In genomic region chrX:40647307-40648197, GRCh38 we compare ENCODE assay signal across 8 cellular contexts. TPM values are rescaled to one million over a fixed set of nuclear protein-coding genes. Genes with fewer than 3 reads are reported as not detected.
A peak's percentile ranks its signal among the peaks of the same experiment; 100 is the strongest.
DNase-seq lines count a peak whose midpoint lies in the region; ATAC-seq and TF ChIP-seq lines count a peak whose summit lies in the region.

A gene with protein sequence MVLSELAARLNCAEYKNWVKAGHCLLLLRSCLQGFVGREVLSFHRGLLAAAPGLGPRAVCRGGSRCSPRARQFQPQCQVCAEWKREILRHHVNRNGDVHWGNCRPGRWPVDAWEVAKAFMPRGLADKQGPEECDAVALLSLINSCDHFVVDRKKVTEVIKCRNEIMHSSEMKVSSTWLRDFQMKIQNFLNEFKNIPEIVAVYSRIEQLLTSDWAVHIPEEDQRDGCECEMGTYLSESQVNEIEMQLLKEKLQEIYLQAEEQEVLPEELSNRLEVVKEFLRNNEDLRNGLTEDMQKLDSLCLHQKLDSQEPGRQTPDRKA (minus strand): TSS chrX:40647561. CDS start chrX:40647520, 41 bp downstream.

- no peaks in the 10 kb centered on the region for H3K27me3 ChIP-seq in CD4-positive, CD25-positive, alpha-beta regulatory T cell (ENCODE audit: control insufficient read depth, insufficient read depth, low read length)
- no peaks in the 10 kb centered on the region for H3K27me3 ChIP-seq in right lobe of liver

- H3K4me3 ChIP-seq in CD4-positive, CD25-positive, alpha-beta regulatory T cell (ENCODE audit: low read depth, low read length): peak within 1 kb of the TSS; percentile 92
- peak within 1 kb of the TSS; percentile 76 to 85 (median 78) for H3K4me3 ChIP-seq in right lobe of liver

- peaks cover 9 to 42% (median 20%) of the 10 kb centered on the region in 4 donors for H3K4me1 Mint-ChIP-seq in CD4-positive, CD25-positive, alpha-beta regulatory T cell

- peak within 1 kb of the TSS; percentile 97 to 98 (median 98) for H3K4me3 Mint-ChIP-seq in CD4-positive, CD25-positive, alpha-beta regulatory T cell

- ATAC-seq in CD4-positive, CD25-positive, alpha-beta regulatory T cell (ENCODE audit: low read depth in 2 of 2): peak; percentile 64 to 66
- ATAC-seq in GM19397 (IDR thresholded peaks at IDR 0.05; ENCODE audit: unreplicated experiment) (peak; percentile 67), HG03571 (IDR thresholded peaks at IDR 0.05; ENCODE audit: unreplicated experiment) (peak; percentile 58), right lobe of liver (peak; percentile 61 to 86 (median 80))

- peaks cover 26% of the 10 kb centered on the region for H3K4me1 ChIP-seq in CD4-positive, CD25-positive, alpha-beta regulatory T cell (ENCODE audit: control insufficient read depth, insufficient read depth, low read length, poor library complexity, severe bottlenecking)
- H3K4me1 ChIP-seq in right lobe of liver: peaks cover 0 to 22% (median 6%) of the 10 kb centered on the region in 4 donors

- H3K36me3 Mint-ChIP-seq in CD4-positive, CD25-positive, alpha-beta regulatory T cell: peaks cover 6% of the 10 kb centered on the region

- intact Hi-C loops in right lobe of liver (cut with DNase I): no loop called here

- H3K27ac ChIP-seq in CD4-positive, CD25-positive, alpha-beta regulatory T cell (ENCODE audit: insufficient read depth, low read length, poor library complexity, severe bottlenecking): peak within 1 kb of the TSS; percentile 89
- peak within 1 kb of the TSS; percentile 57 to 82 (median 76) for H3K27ac ChIP-seq in right lobe of liver

- H3K27ac Mint-ChIP-seq in CD4-positive, CD25-positive, alpha-beta regulatory T cell: peak within 1 kb of the TSS; percentile 72 to 98 (median 96)

- WGBS in right lobe of liver (ENCODE audit: insufficient coverage, low coverage, low lambda C conversion rate, missing lambda C conversion rate): 21% methylated on average over 11 of the region's 66 CpGs

- peak; percentile 70 for TF ChIP-seq POLR2A in right lobe of liver (IDR thresholded peaks at IDR 0.05)

- H3K36me3 ChIP-seq in CD4-positive, CD25-positive, alpha-beta regulatory T cell (ENCODE audit: control insufficient read depth, insufficient read depth, low read length): no peaks in the 10 kb centered on the region
- no peaks in the 10 kb centered on the region for H3K36me3 ChIP-seq in right lobe of liver

- no peaks in the 10 kb centered on the region for H3K9me3 ChIP-seq in CD4-positive, CD25-positive, alpha-beta regulatory T cell (ENCODE audit: control insufficient read depth in 2 of 2, low read length in 2 of 2)
- no peaks in the 10 kb centered on the region for H3K9me3 ChIP-seq in right lobe of liver

- H3K27me3 Mint-ChIP-seq in CD4-positive, CD25-positive, alpha-beta regulatory T cell: no peaks in the 10 kb centered on the region

- DNase-seq in CD4-positive, CD25-positive, alpha-beta regulatory T cell: peak; percentile 87 to 96 (median 94)
- DNase-seq in NCI-H774 (lab: John Stamatoyannopoulos, UW) (peak; percentile 84), dermis blood vessel endothelial cell (peak; percentile 89), right lobe of liver (peak; percentile 91 to 96 (median 94))
- DNase-seq in activated CD4-positive, alpha-beta T cell treated with anti-CD3 and anti-CD28 coated beads, Interleukin-2, amount 50 U/mL, for 4 hours: peak; percentile 89 to 90
- DNase-seq in stimulated activated CD4-positive, alpha-beta T cell treated with anti-CD3 and anti-CD28 coated beads, Interleukin-4, amount 100 ng/mL, for 4 hours: peak; percentile 88 to 89

- peaks cover 0 to 2% (median 0%) of the 10 kb centered on the region in 7 donors for H3K9me3 Mint-ChIP-seq in CD4-positive, CD25-positive, alpha-beta regulatory T cell

- TF ChIP-seq CTCF in right lobe of liver (IDR thresholded peaks at IDR 0.05): peak in 1 of 4 donors; percentile 5

RNA-seq across cellular contexts. Expression of the gene that starts here (rescaled TPM):
- 26.0 TPM for total RNA-seq in CD4-positive, CD25-positive, alpha-beta regulatory T cell
- 10 to 100 TPM; 34.0 to 36.9 (median 35.9) TPM for polyA plus RNA-seq in CD4-positive, CD25-positive, alpha-beta regulatory T cell
- total RNA-seq in dermis blood vessel endothelial cell (16.5 and 17.1 TPM in 2 replicates), right lobe of liver (10 to 100 TPM in 2 of 6 experiments, 1 to 10 TPM in 4; 4.8 to 13.9 (median 7.9) TPM)

Comparison
In these comparisons a context has a peak if more than half of its experiments do, and no peak if none do; other contexts are left out.
1. Peak in every context shown above with its lines: DNase-seq, ATAC-seq, H3K4me3 ChIP-seq and H3K27ac ChIP-seq.